In the genomic region with DNA sequence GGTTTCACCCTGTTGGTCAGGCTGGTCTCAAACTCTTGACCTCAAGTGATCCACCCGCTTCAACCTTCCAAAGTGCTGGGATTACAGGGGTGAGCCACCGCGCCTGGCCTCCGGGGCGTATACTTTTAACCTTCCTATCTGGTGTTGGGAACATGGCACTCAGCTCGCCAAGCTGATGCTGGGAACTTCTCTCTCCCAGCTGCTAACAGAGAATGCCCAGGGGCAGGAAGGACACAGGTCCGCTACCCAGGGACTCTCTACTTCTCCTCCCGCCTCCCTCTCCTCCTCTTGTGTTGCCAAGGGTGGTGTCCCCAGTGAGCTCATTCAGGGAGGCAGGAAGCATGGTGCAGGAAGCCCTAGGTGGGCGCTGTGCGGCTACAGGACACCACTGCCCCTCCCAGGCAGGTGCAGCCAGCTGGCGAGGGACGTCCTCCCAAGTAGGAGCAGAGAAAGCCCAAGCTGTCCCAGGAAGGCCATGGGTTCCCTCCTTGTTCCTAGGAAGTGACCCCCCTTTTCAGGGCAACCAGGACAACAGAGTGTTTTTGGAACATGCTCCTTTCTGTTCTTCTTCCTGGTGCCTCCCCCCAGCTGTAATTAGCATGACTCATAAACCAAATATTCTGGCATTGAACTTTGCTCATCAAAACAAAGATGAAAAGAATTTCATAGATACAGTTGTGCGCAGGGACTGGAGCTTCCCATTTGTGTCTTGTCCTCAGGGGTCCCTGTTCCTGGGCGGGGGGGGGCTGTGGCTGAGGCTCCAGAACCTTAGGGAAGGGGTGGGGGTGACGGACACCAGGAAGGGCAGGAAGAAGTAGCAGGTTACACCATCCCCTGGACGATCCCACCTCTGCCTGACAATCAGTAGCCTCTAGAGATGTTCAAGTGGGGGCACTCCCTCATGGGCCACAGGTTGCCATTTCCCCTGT, we compare ENCODE assay signal across 1 cellular context.
TF ChIP-seq lines count a peak whose summit lies in the region.

No MANE protein-coding gene starts in this region.

TF ChIP-seq in A549, 52 proteins besides CTCF, POLR2A, EP300 and RAD21:
- TF ChIP-seq HMGXB4 (CRISPR knock-in tag; IDR thresholded peaks at IDR 0.05; ENCODE audit: borderline replicate concordance) (no peak), JUN (IDR thresholded peaks at IDR 0.05) (peak; percentile 46 to 65; a peak in 3 of 5 replicates), GATA3 (IDR thresholded peaks at IDR 0.05; ENCODE audit: borderline replicate concordance) (peak; percentile 50; the same call in 1 of the 2 replicates), EHF (CRISPR knock-in tag; IDR thresholded peaks at IDR 0.05) (no peak), MAZ (IDR thresholded peaks at IDR 0.05; ENCODE audit: borderline replicate concordance, low read depth, low read length) (no peak), CBX8 (IDR thresholded peaks at IDR 0.05) (no peak), CHD4 (IDR thresholded peaks at IDR 0.05; ENCODE audit: borderline replicate concordance) (no peak), TFCP2L1 (CRISPR knock-in tag; IDR thresholded peaks at IDR 0.05) (no peak), RCOR1 (IDR thresholded peaks at IDR 0.05; ENCODE audit: low read depth, low read length) (no peak), EHMT2 (IDR thresholded peaks at IDR 0.05; ENCODE audit: low read depth) (no peak), HOXB5 (CRISPR knock-in tag; IDR thresholded peaks at IDR 0.05) (no peak), RARB (CRISPR knock-in tag; IDR thresholded peaks at IDR 0.05) (no peak), ELK1 (IDR thresholded peaks at IDR 0.05; ENCODE audit: low read depth, low read length) (no peak), ESRRA (IDR thresholded peaks at IDR 0.05; ENCODE audit: borderline replicate concordance, low read length) (0 out of 2 replicates have a peak, but pooled peaks have one; percentile 22), JUNB (IDR thresholded peaks at IDR 0.05) (peak; percentile 66), TP53 (CRISPR knock-in tag; IDR thresholded peaks at IDR 0.05) (no peak), POLR2AphosphoS2 (conservative IDR thresholded peaks at IDR 0.05; ENCODE audit: low read length) (no peak), HEYL (CRISPR knock-in tag; IDR thresholded peaks at IDR 0.05) (no peak), ZNF302 (CRISPR knock-in tag; IDR thresholded peaks at IDR 0.05) (no peak), PBX3 (IDR thresholded peaks at IDR 0.05) (no peak), KDM1A (IDR thresholded peaks at IDR 0.05; ENCODE audit: low read depth) (no peak), HOXB13 (CRISPR knock-in tag; IDR thresholded peaks at IDR 0.05; ENCODE audit: low read depth) (0 out of 2 replicates have a peak, but pooled peaks have one; percentile 29), FOSL2 (IDR thresholded peaks at IDR 0.05) (peak; percentile 84), FOSL2 (CRISPR knock-in tag; IDR thresholded peaks at IDR 0.05) (peak; percentile 92), RNF2 (IDR thresholded peaks at IDR 0.05; ENCODE audit: borderline replicate concordance, low read depth) (no peak), MYC (IDR thresholded peaks at IDR 0.05; ENCODE audit: borderline replicate concordance, low read length) (peak; percentile 57; the same call in 1 of the 2 replicates), ZC3H11A (IDR thresholded peaks at IDR 0.05) (no peak), PHF8 (IDR thresholded peaks at IDR 0.05; ENCODE audit: borderline replicate concordance, low read depth) (no peak)
- TF ChIP-seq, protein P1, sequence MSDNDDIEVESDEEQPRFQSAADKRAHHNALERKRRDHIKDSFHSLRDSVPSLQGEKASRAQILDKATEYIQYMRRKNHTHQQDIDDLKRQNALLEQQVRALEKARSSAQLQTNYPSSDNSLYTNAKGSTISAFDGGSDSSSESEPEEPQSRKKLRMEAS (IDR thresholded peaks at IDR 0.05) = peak; percentile 64; the same call in 1 of the 2 replicates
